24 cellular contexts compared by ENCODE assay signal in the genomic region with DNA sequence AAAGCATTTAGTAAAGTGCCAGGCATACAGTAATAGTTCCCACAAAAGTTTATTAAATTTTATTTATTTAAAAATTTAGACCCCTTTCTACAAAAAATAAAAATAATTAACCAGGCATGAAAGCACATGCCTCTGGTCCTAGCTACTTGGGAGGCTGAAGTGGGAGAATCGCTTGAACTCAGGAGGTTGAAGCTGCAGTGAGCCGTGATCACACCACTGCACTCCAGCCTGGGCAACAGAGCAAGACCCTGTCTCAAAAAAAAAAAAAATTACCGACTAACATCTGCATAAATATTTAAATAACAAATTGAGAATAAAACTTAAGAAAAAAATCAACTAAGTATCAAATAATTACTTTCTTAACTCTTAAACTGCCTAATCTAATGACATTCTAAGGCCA.
"Had no signal": no experiment of that assay in that cellular context is flagged by ENCODE, and none has a peak within 500 bp of the region (broad histone marks: within the 10 kb centered on the region; RNA-seq: fewer than 3 reads in every experiment).

No MANE protein-coding gene starts in this region.

- H3K27ac Mint-ChIP-seq: effector memory CD8-positive, alpha-beta T cell; memory B cell; naive B cell; natural killer cell treated with Interleukin-12 subunit alpha and Interleukin-12 subunit beta and Interleukin-15 and Interleukin-18, amount 100 ng/mL, for 72 hours had no signal

- H3K4me3 ChIP-seq: lung, mucosa of descending colon, smooth muscle cell, suprapubic skin, transverse colon, upper lobe of right lung, uterus had no signal

- H3K36me3 Mint-ChIP-seq: memory B cell; naive B cell; natural killer cell treated with Interleukin-12 subunit alpha and Interleukin-12 subunit beta and Interleukin-15 and Interleukin-18, amount 100 ng/mL, for 72 hours had no signal

- H3K36me3 ChIP-seq: neutrophil, suprapubic skin, transverse colon, upper lobe of right lung, uterus had no signal

- ATAC-seq: effector memory CD8-positive, alpha-beta T cell; left ventricle myocardium superior; natural killer cell treated with Interleukin-12 subunit alpha and Interleukin-12 subunit beta and Interleukin-15 and Interleukin-18, amount 100 ng/mL, for 72 hours; sciatic nerve; stimulated activated naive CD8-positive, alpha-beta T cell treated with anti-CD3 and anti-CD28 coated beads, Interleukin-15, amount 100 ng/mL, for 72 hours had no signal

- H3K4me1 Mint-ChIP-seq: memory B cell; naive B cell; stimulated activated naive CD8-positive, alpha-beta T cell treated with anti-CD3 and anti-CD28 coated beads, Interleukin-15, amount 100 ng/mL, for 72 hours had no signal

- H3K27me3 ChIP-seq: neutrophil, suprapubic skin, transverse colon, upper lobe of right lung, uterus had no signal

- H3K4me1 ChIP-seq: parathyroid adenoma, suprapubic skin, transverse colon, upper lobe of right lung, uterus had no signal

- H3K4me3 Mint-ChIP-seq: effector memory CD8-positive, alpha-beta T cell; memory B cell; mesothelial cell of epicardium; naive B cell; natural killer cell treated with Interleukin-12 subunit alpha and Interleukin-12 subunit beta and Interleukin-15 and Interleukin-18, amount 100 ng/mL, for 72 hours; stimulated activated naive CD8-positive, alpha-beta T cell treated with anti-CD3 and anti-CD28 coated beads, Interleukin-15, amount 100 ng/mL, for 72 hours had no signal

- H3K9me3 Mint-ChIP-seq: effector memory CD8-positive, alpha-beta T cell; natural killer cell treated with Interleukin-12 subunit alpha and Interleukin-12 subunit beta and Interleukin-15 and Interleukin-18, amount 100 ng/mL, for 72 hours; stimulated activated naive CD8-positive, alpha-beta T cell treated with anti-CD3 and anti-CD28 coated beads, Interleukin-15, amount 100 ng/mL, for 72 hours had no signal

- H3K27me3 Mint-ChIP-seq: memory B cell; naive B cell; progenitor cell of endocrine pancreas; stimulated activated naive CD8-positive, alpha-beta T cell treated with anti-CD3 and anti-CD28 coated beads, Interleukin-15, amount 100 ng/mL, for 72 hours had no signal

- H3K27ac ChIP-seq: neutrophil, parathyroid adenoma, suprapubic skin, transverse colon, upper lobe of right lung, uterus had no signal

- DNase-seq: cortex of kidney; effector memory CD8-positive, alpha-beta T cell; left ventricle myocardium superior; naive B cell; stimulated activated CD4-positive, alpha-beta T cell treated with anti-CD3 and anti-CD28 coated beads, Interleukin-12 subunit alpha, Interleukin-12 subunit beta, amount 100 ng/mL, for 4 hours; stimulated activated CD4-positive, alpha-beta T cell treated with anti-CD3 and anti-CD28 coated beads, Interleukin-1b, Interleukin-23, amount 100 ng/mL, for 48 hours; stimulated activated CD4-positive, alpha-beta T cell treated with anti-CD3 and anti-CD28 coated beads, Interleukin-4, amount 100 ng/mL, for 1 hour; stimulated activated CD8-positive, alpha-beta memory T cell treated with anti-CD3 and anti-CD28 coated beads, Interleukin-4, amount 100 ng/mL, for 48 hours; stimulated activated naive CD4-positive, alpha-beta T cell; stimulated activated naive CD8-positive, alpha-beta T cell treated with anti-CD3 and anti-CD28 coated beads, Interleukin-15, amount 100 ng/mL, for 72 hours; upper lobe of right lung; uterus had no signal

- H3K9me3 ChIP-seq: mucosa of descending colon, neutrophil, suprapubic skin, transverse colon, upper lobe of right lung, uterus had no signal

- H3K9ac ChIP-seq: parathyroid adenoma had no signal
